Comparison of ENCODE assay signal across 9 cellular contexts in the genomic region with DNA sequence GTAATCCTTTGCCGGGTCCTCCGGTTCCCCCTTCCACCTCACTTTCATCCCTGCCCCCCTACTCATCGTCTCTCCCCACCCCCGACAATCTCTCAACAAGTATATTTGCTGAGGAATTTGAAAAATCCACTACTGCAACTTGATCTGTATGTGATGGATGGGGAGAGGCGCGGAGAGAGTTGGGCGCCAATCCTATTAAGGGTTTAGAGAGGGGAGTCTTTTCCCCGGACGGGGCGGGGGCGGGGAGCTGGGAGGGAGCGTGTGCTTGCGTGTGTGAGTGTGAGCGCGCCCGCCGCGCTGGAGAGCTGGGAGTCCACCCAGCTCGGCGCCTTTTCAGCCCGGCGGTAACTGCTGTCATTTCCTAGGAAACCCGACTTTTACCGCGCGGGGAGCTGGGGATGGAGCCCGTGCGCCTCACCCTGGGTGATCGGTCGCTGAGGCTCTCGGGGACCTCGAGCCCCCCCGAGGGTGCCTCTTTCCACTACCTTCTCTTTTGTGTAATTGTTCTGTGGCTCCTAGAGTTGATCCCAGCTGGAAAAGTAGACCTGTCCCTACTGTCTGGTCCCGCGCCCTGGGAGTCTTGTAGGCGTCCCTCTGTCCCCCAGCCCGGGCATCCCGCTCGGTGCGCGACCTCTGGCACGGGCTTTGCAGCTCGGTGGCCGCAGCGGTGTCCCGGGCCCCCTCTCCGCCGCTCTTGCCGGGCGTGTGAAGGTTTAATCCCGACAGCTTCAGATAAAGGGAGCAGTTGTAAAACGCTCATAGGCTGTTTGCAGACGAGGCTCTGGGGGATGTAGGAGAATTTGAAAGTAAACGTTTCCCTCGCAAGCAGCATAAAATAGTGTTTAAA. TPM values are rescaled to one million over a fixed set of nuclear protein-coding genes. Genes with fewer than 3 reads are reported as not detected.
DNase-seq lines count a peak whose midpoint lies in the region; ATAC-seq and TF ChIP-seq lines count a peak whose summit lies in the region.
"Had no signal": no experiment of that assay in that cellular context is flagged by ENCODE, and none has a peak within 500 bp of the region (broad histone marks: within the 10 kb centered on the region; RNA-seq: fewer than 3 reads in every experiment).

No MANE protein-coding gene starts in this region.

- TF ChIP-seq POLR2A in Peyer's patch (IDR thresholded peaks at IDR 0.05) = no peak

- H3K9me3 ChIP-seq in Peyer's patch = no peaks in the 10 kb centered on the region

- TF ChIP-seq CTCF in Peyer's patch (IDR thresholded peaks at IDR 0.05) (no peak), fibroblast of mammary gland (conservative IDR thresholded peaks at IDR 0.05; ENCODE audit: control insufficient read depth, insufficient read depth, low read depth, low read length) (no peak), neural crest cell (conservative IDR thresholded peaks at IDR 0.05) (no peak)

- H3K9me3 Mint-ChIP-seq in neural crest cell = no peaks in the 10 kb centered on the region

- peak overlapping the region; percentile 22 to 51 (median 39) for H3K4me3 ChIP-seq in Peyer's patch
- peak overlapping the region; percentile 74 for H3K4me3 ChIP-seq in fibroblast of mammary gland (ENCODE audit: control insufficient read depth, low read depth, low read length)

- DNase-seq in NCI-H2196 (lab: John Stamatoyannopoulos, UW; ENCODE audit: unreplicated experiment) (peak; percentile 21), NCI-H2196 treated with DMSO at 0.1 percent for 48 hours (lab: John Stamatoyannopoulos, UW; ENCODE audit: unreplicated experiment) (no peak), Peyer's patch (peak in 1 of 3 donors; percentile 48), fibroblast of mammary gland (ENCODE audit: low read depth) (peak; percentile 80), neural crest cell (ENCODE audit: low read depth, low spot score) (peak; percentile 26), COLO829 (ENCODE audit: low spot score) (no peak), HT-29 (ENCODE audit: low spot score) (no peak)
- DNase-seq: CD4-positive, CD25-positive, alpha-beta regulatory T cell had no signal

- no peak for ATAC-seq in GM21737 (IDR thresholded peaks at IDR 0.05; ENCODE audit: unreplicated experiment)

- peak overlapping the region; percentile 16 to 81 (median 70) for H3K27ac ChIP-seq in Peyer's patch

- H3K36me3 Mint-ChIP-seq in neural crest cell (ENCODE audit: low read depth) = no peaks in the 10 kb centered on the region
- H3K36me3 Mint-ChIP-seq: CD4-positive, CD25-positive, alpha-beta regulatory T cell had no signal

- H3K4me1 ChIP-seq in Peyer's patch = peaks cover 0 to 23% (median 0%) of the 10 kb centered on the region in 4 donors

- peak overlapping the region; percentile 94 for H3K4me3 Mint-ChIP-seq in neural crest cell

- no peaks in the 10 kb centered on the region for H3K36me3 ChIP-seq in Peyer's patch

- H3K27me3 Mint-ChIP-seq in neural crest cell (ENCODE audit: low read depth) = peaks cover 71% of the 10 kb centered on the region

- peaks cover 55% of the 10 kb centered on the region for H3K4me1 Mint-ChIP-seq in neural crest cell

- peaks cover 0 to 16% of the 10 kb centered on the region in 2 donors for H3K27me3 ChIP-seq in Peyer's patch

- peak overlapping the region; percentile 92 for H3K27ac Mint-ChIP-seq in neural crest cell (ENCODE audit: unreplicated experiment)
- H3K27ac Mint-ChIP-seq: CD4-positive, CD25-positive, alpha-beta regulatory T cell had no signal

RNA-seq across cellular contexts. Expression of a gene that starts 1.5 kb away (rescaled TPM):
- total RNA-seq in Peyer's patch (1 to 10 TPM in 1 of 4 donors, under 1 TPM in 3; 0.18 to 5.8 (median 0.94) TPM), neural crest cell (48.8 and 49.1 TPM in 2 replicates)
- 0.31 and 8.7 TPM in 2 replicates for total RNA-seq in HT-29 (2014; rRNA removed; shearing (Covaris generic))
- total RNA-seq: CD4-positive, CD25-positive, alpha-beta regulatory T cell had no signal

Comparison
In these comparisons a context has a peak if more than half of its experiments do, and no peak if none do; other contexts are left out.
1. DNase-seq: peak in NCI-H2196 (single experiment), fibroblast of mammary gland (single experiment) and neural crest cell (single experiment); none in NCI-H2196 treated with DMSO at 0.1 percent for 48 hours (single experiment), COLO829 (single experiment) and HT-29 (single experiment).